18 cellular contexts compared by ENCODE assay signal in the genomic region with DNA sequence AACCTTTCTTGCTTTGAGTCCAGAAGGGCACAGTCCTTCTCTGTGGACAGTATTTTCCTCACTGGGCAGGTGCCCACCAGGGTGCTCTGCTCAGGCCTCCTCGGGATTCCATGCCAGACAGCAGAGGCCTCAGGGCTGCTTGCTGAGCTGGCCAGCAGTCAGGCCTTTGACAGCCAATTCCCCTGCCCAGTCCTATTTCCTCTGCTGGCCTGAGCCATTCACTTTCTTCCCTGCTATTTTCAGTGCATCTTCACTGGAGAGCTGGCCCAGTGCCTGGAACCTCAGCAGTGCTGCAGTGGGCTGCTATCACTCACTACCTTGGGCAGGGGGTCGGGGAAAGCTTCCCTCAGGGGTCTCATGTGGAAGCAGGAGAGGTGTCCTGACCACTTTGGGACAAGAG. TPM values are rescaled to one million over a fixed set of nuclear protein-coding genes. Genes with fewer than 3 reads are reported as not detected.
DNase-seq lines count a peak whose midpoint lies in the region; ATAC-seq, FAIRE-seq and TF ChIP-seq lines count a peak whose summit lies in the region.
"Had no signal": no experiment of that assay in that cellular context is flagged by ENCODE, and none has a peak within 500 bp of the region (broad histone marks: within the 10 kb centered on the region; RNA-seq: fewer than 3 reads in every experiment).

No MANE protein-coding gene starts in this region.

- no peak overlapping the region for H3K4ac ChIP-seq in H1 (replicated peaks; ENCODE audit: insufficient read length, low read depth, low read length)

- TF ChIP-seq EP300 in SK-N-SH (IDR thresholded peaks at IDR 0.05; ENCODE audit: borderline replicate concordance in 1 of 2, low read depth in 1 of 2, low read length in 1 of 2) (no peak), H1 (IDR thresholded peaks at IDR 0.05; ENCODE audit: borderline replicate concordance in 1 of 2, low read depth in 2 of 2, low read length in 2 of 2) (no peak)

- TF ChIP-seq CTCF in SK-N-SH (IDR thresholded peaks at IDR 0.05) (no peak), H1 (IDR thresholded peaks at IDR 0.05; ENCODE audit: control extremely low read depth in 1 of 3, insufficient read depth in 1 of 3, low read depth in 1 of 3, low read length in 3 of 3) (no peak), left ventricle myocardium inferior (IDR thresholded peaks at IDR 0.05; ENCODE audit: borderline replicate concordance) (no peak)

- POLR2A ChIA-PET in SK-N-SH (lab: Yijun Ruan, JAX): no interaction called here
- POLR2A ChIA-PET in H1 (lab: Charles Lee; ENCODE audit: partially characterized antibody): no interaction called here

- H3K9me3 ChIP-seq in SK-N-SH (no peaks in the 10 kb centered on the region), H1 (ENCODE audit: insufficient read depth in 2 of 2, low read depth in 1 of 2, low read length in 1 of 2) (no peaks in the 10 kb centered on the region), left ventricle myocardium inferior (replicated peaks) (no peaks in the 10 kb centered on the region)
- H3K9me3 ChIP-seq: BLaER1, Caco-2 had no signal

- intact Hi-C loops in left ventricle myocardium inferior (cut with micrococcal nuclease) (no loop called here), posterior vena cava (cut with DNase I) (no loop called here)

- H3K79me2 ChIP-seq in SK-N-SH (ENCODE audit: insufficient read depth) (no peaks in the 10 kb centered on the region), H1 (ENCODE audit: control insufficient read depth in 1 of 2, insufficient read depth in 2 of 2, low read length in 2 of 2) (no peaks in the 10 kb centered on the region)

- H3K4me1 ChIP-seq in SK-N-SH (ENCODE audit: control insufficient read depth in 1 of 2, insufficient read depth in 2 of 2, low read depth in 1 of 2, low read length in 1 of 2) (no peaks in the 10 kb centered on the region; a peak in 1 of 4 replicates), H1 (replicated peaks in 1 of 4; ENCODE audit: control insufficient read depth in 3 of 4, insufficient read depth in 4 of 4, low read length in 3 of 4) (peaks cover 6 to 24% (median 10%) of the 10 kb centered on the region in 4 experiments), left ventricle myocardium inferior (peaks cover 38% of the 10 kb centered on the region)
- H3K4me1 ChIP-seq: BLaER1 had no signal

- no peaks in the 10 kb centered on the region for H3K79me1 ChIP-seq in H1 (ENCODE audit: low read depth, low read length)

- no peak overlapping the region for H4K91ac ChIP-seq in H1 (replicated peaks; ENCODE audit: insufficient read length, low read length)

- CTCF ChIA-PET in SK-N-SH (lab: Yijun Ruan, JAX): interaction anchor here (1.2 to 13.4 kb wide), 5 partner anchors 12 to 173 kb away, joined by 3 to 132 read pairs (median 6); no protein-coding TSS in a partner anchor
- CTCF ChIA-PET in H1 (lab: Charles Lee; ENCODE audit: partially characterized antibody): interaction anchor here (0.7 to 3.5 kb wide), 6 partner anchors 10 to 284 kb away, joined by 3 to 27 read pairs (median 4); no protein-coding TSS in a partner anchor

- no peaks in the 10 kb centered on the region for H3K23me2 ChIP-seq in H1 (ENCODE audit: low read depth, low read length)

- TF ChIP-seq POLR2A in H1 (IDR thresholded peaks at IDR 0.05; ENCODE audit: control extremely low read depth in 1 of 2, low read depth in 2 of 2, low read length in 2 of 2): no peak

- no peak overlapping the region for H3K23ac ChIP-seq in H1 (ENCODE audit: insufficient read length)

- peak; percentile 32; the same call in 1 of the 3 replicates for ATAC-seq in SK-N-SH treated with all-trans-retinoic acid at 6 μM for 48 hours
- no peak for ATAC-seq in GM18907 (IDR thresholded peaks at IDR 0.05; ENCODE audit: unreplicated experiment)
- ATAC-seq: GM23338 had no signal

- H3K18ac ChIP-seq in H1 (ENCODE audit: extremely low read depth, low read length): no peak overlapping the region

- H3K14ac ChIP-seq in H1 (ENCODE audit: insufficient read length): no peak overlapping the region

- H3K4me2 ChIP-seq in SK-N-SH (no peak overlapping the region), H1 (ENCODE audit: insufficient read depth in 1 of 2, low read depth in 2 of 2, low read length in 2 of 2) (no peak overlapping the region)
- H3K4me2 ChIP-seq: BLaER1, GM23338 had no signal

- H2BK120ac ChIP-seq in H1 (replicated peaks; ENCODE audit: low read depth, low read length): no peak overlapping the region

- H3K27me3 ChIP-seq in SK-N-SH (ENCODE audit: insufficient read depth) (no peaks in the 10 kb centered on the region), H1 (replicated peaks in 1 of 4; ENCODE audit: control insufficient read depth in 3 of 4, extremely low read depth in 1 of 4, insufficient read depth in 3 of 4, low read length in 3 of 4) (no peaks in the 10 kb centered on the region; a peak in 1 of 7 replicates), left ventricle myocardium inferior (ENCODE audit: low read depth) (no peaks in the 10 kb centered on the region)
- H3K27me3 ChIP-seq: BLaER1 had no signal

- no peak overlapping the region for H3K56ac ChIP-seq in H1 (replicated peaks; ENCODE audit: insufficient read length, low read depth, low read length)

- H4K20me1 ChIP-seq in SK-N-SH (ENCODE audit: insufficient read depth): no peaks in the 10 kb centered on the region
- no peaks in the 10 kb centered on the region for H4K20me1 ChIP-seq in H1 (replicated peaks in 1 of 2; ENCODE audit: control insufficient read depth in 1 of 2, insufficient read depth in 2 of 2, low read length in 2 of 2)
- H4K20me1 ChIP-seq: BLaER1 had no signal

- no peak overlapping the region for H2BK20ac ChIP-seq in H1 (ENCODE audit: low read length)

- TF ChIP-seq RAD21 in SK-N-SH (IDR thresholded peaks at IDR 0.05; ENCODE audit: low read length) (no peak), H1 (IDR thresholded peaks at IDR 0.05 in 1 of 2, conservative IDR thresholded peaks at IDR 0.05 in 1 of 2; ENCODE audit: low read depth in 2 of 2, low read length in 2 of 2) (no peak)

- H2BK12ac ChIP-seq in H1 (ENCODE audit: low read depth, low read length): 0 out of 2 replicates have a peak overlapping the region, but pooled peaks have one; percentile 68

- H2BK5ac ChIP-seq in H1 (ENCODE audit: low read depth, low read length): no peak overlapping the region

- H3K9ac ChIP-seq in SK-N-SH (no peak overlapping the region), H1 (replicated peaks in 1 of 4; ENCODE audit: extremely low read depth in 1 of 4, low read depth in 3 of 4, low read length in 3 of 4) (no peak overlapping the region)
- H3K9ac ChIP-seq: BLaER1 had no signal

- H3K4me3 ChIP-seq in SK-N-SH (ENCODE audit: low read depth in 2 of 2, low read length in 1 of 2) (no peak overlapping the region), H1 (ENCODE audit: extremely low read depth in 1 of 4, insufficient read depth in 2 of 4, low read depth in 3 of 4, low read length in 4 of 4) (no peak overlapping the region), left ventricle myocardium inferior (no peak overlapping the region)
- H3K4me3 ChIP-seq: BLaER1, GM23338 had no signal

- H4K5ac ChIP-seq in H1 (ENCODE audit: insufficient read length, low read depth, low read length): no peak overlapping the region

- no peak overlapping the region for H4K8ac ChIP-seq in H1 (ENCODE audit: extremely low read depth, insufficient read depth, low read length)

- H2BK15ac ChIP-seq in H1 (ENCODE audit: low read length): no peak overlapping the region

- H3F3A ChIP-seq in SK-N-SH (replicated peaks; ENCODE audit: insufficient read depth): no peaks in the 10 kb centered on the region

- H2AK5ac ChIP-seq in H1 (ENCODE audit: low read depth, low read length): no peak overlapping the region

- no peak overlapping the region for H3K27ac ChIP-seq in SK-N-SH (ENCODE audit: low read depth in 2 of 2, low read length in 1 of 2)
- H3K27ac ChIP-seq in H1 (ENCODE audit: low read depth, low read length): no peak overlapping the region
- no peak overlapping the region for H3K27ac ChIP-seq in left ventricle myocardium inferior (replicated peaks)
- H3K27ac ChIP-seq: BLaER1 had no signal

- WGBS in SK-N-SH (ENCODE audit: low lambda C conversion rate): 18% methylated on average over 1 of the region's 2 CpGs
- WGBS in H1 (ENCODE audit: extremely low coverage in 1 of 2, insufficient coverage in 1 of 2, insufficient read length in 1 of 2, insufficient replicate concordance in 2 of 2, low coverage in 1 of 2, low lambda C conversion rate in 2 of 2, missing lambda C conversion rate in 1 of 2), 2 experiments: 91% methylated on average over 2 of the region's 2 CpGs; no CpG with 5 or more reads in 1 of the 2 experiments

- FAIRE-seq in H1 (lab: Jason Lieb, UNC): no peak
- FAIRE-seq: GM18507 had no signal

- no peak for DNase-seq in SK-N-SH
- no peak for DNase-seq in H1 (ENCODE audit: low read depth in 1 of 2, low spot score in 2 of 2)
- peak; percentile 36 for DNase-seq in left ventricle myocardium inferior
- peak; percentile 16 for DNase-seq in posterior vena cava (ENCODE audit: low spot score)
- DNase-seq in NCI-H2107 (lab: John Stamatoyannopoulos, UW): no peak
- no peak for DNase-seq in NCI-H1436 treated with DMSO at 0.1 percent for 48 hours (lab: John Stamatoyannopoulos, UW)
- DNase-seq: 8988T; AML-193; Caco-2; CD8-positive, alpha-beta memory T cell; DND-41; H9 had no signal

- H2AFZ ChIP-seq in SK-N-SH (ENCODE audit: low read depth) (no peak overlapping the region), H1 (ENCODE audit: low read length) (no peak overlapping the region)
- H2AFZ ChIP-seq: GM23338 had no signal

- H3K9me2 ChIP-seq in SK-N-SH: no peaks in the 10 kb centered on the region

- no peaks in the 10 kb centered on the region for H3K36me3 ChIP-seq in SK-N-SH (replicated peaks in 1 of 2; ENCODE audit: control insufficient read depth in 1 of 2, insufficient read depth in 2 of 2, low read length in 1 of 2)
- no peaks in the 10 kb centered on the region for H3K36me3 ChIP-seq in H1 (ENCODE audit: control insufficient read depth in 2 of 4, insufficient read depth in 4 of 4, low read length in 3 of 4)
- no peaks in the 10 kb centered on the region for H3K36me3 ChIP-seq in left ventricle myocardium inferior
- H3K36me3 ChIP-seq: BLaER1 had no signal

RNA-seq across cellular contexts. Expression of a gene that starts 33.2 kb away (rescaled TPM):
- polyA plus RNA-seq in SK-N-SH (2012; rRNA removed) (not detected in 2 replicates), H1 (2011; rRNA removed) (not detected in 2 replicates)
- polyA plus RNA-seq in SK-N-SH (2012; cell fraction: cytosol; rRNA removed): not detected in 2 replicates
- not detected in 2 replicates for polyA plus RNA-seq in SK-N-SH (2012; cell fraction: nucleus; rRNA removed)
- not detected in 2 replicates for total RNA-seq in H1 (2021; fragmentation: NEBNext Ultra II Directional; extraction: Animal tissue kit (Norgen Biotek cat#: 25700))
- not detected for polyA plus RNA-seq in H1 (2011; cell fraction: cytosol; rRNA removed)
- polyA plus RNA-seq in H1 (2011; cell fraction: nucleus; rRNA removed): not detected
- not detected in 4 replicates for polyA plus RNA-seq in H1 (2012, experiment 1 of 2)
- polyA plus RNA-seq in H1 (2012, experiment 2 of 2): not detected
- polyA plus RNA-seq in H1 (2013, experiment 1 of 2): not detected
- not detected for polyA plus RNA-seq in H1 (2013, experiment 2 of 2)
- not detected in 2 replicates for polyA minus RNA-seq in H1 (2011; rRNA and poly(A)+ RNA removed)
- not detected for polyA minus RNA-seq in H1 (2011; cell fraction: cytosol; rRNA and poly(A)+ RNA removed)
- polyA minus RNA-seq in H1 (2011; cell fraction: nucleus; rRNA and poly(A)+ RNA removed): not detected
- total RNA-seq in left ventricle myocardium inferior (not detected), posterior vena cava (not detected)
- total RNA-seq: Caco-2; CD8-positive, alpha-beta memory T cell; GM23338; H9; HT-29 had no signal
- polyA plus RNA-seq: CD8-positive, alpha-beta memory T cell; GM23338 had no signal

RNA-seq across cellular contexts. Expression of a gene that starts 34.8 kb away (rescaled TPM):
- polyA plus RNA-seq in SK-N-SH (2012; rRNA removed) (not detected in 2 replicates), H1 (2011; rRNA removed) (0.12 and 0.20 TPM in 2 replicates)
- 0.01 TPM in 1 of 2 replicates, not detected in the other for polyA plus RNA-seq in SK-N-SH (2012; cell fraction: cytosol; rRNA removed)
- 0.04 TPM in 1 of 2 replicates, not detected in the other for polyA plus RNA-seq in SK-N-SH (2012; cell fraction: nucleus; rRNA removed)
- not detected in 2 replicates for total RNA-seq in H1 (2021; fragmentation: NEBNext Ultra II Directional; extraction: Animal tissue kit (Norgen Biotek cat#: 25700))
- not detected for polyA plus RNA-seq in H1 (2011; cell fraction: cytosol; rRNA removed)
- polyA plus RNA-seq in H1 (2011; cell fraction: nucleus; rRNA removed): 0.24 TPM
- polyA plus RNA-seq in H1 (2012, experiment 1 of 2): 0.13 TPM in 1 of 4 replicates, not detected in the others
- not detected for polyA plus RNA-seq in H1 (2012, experiment 2 of 2)
- not detected for polyA plus RNA-seq in H1 (2013, experiment 1 of 2)
- not detected for polyA plus RNA-seq in H1 (2013, experiment 2 of 2)
- 0.25 TPM in 1 of 2 replicates, not detected in the other for polyA minus RNA-seq in H1 (2011; rRNA and poly(A)+ RNA removed)
- not detected for polyA minus RNA-seq in H1 (2011; cell fraction: cytosol; rRNA and poly(A)+ RNA removed)
- not detected for polyA minus RNA-seq in H1 (2011; cell fraction: nucleus; rRNA and poly(A)+ RNA removed)
- total RNA-seq in left ventricle myocardium inferior (not detected), posterior vena cava (under 1 TPM in 1 of 2 donors, not detected in 1; 0.32 TPM)
- total RNA-seq: Caco-2; CD8-positive, alpha-beta memory T cell; GM23338; H9; HT-29 had no signal
- polyA plus RNA-seq: CD8-positive, alpha-beta memory T cell; GM23338 had no signal

Comparison
In these comparisons a context has a peak if more than half of its experiments do, and no peak if none do; other contexts are left out.
1. DNase-seq: peak in left ventricle myocardium inferior (single experiment) and posterior vena cava (single experiment); none in SK-N-SH (single experiment), H1 (0 of 2), NCI-H2107 (single experiment) and NCI-H1436 treated with DMSO at 0.1 percent for 48 hours (single experiment).